Comparison of ENCODE assay signal across 9 cellular contexts in genomic region chr19:19615086-19615485, GRCh38. TPM values are rescaled to one million over a fixed set of nuclear protein-coding genes. Genes with fewer than 3 reads are reported as not detected.
DNase-seq lines count a peak whose midpoint lies in the region; ATAC-seq and TF ChIP-seq lines count a peak whose summit lies in the region.
"Had no signal": no experiment of that assay in that cellular context is flagged by ENCODE, and none has a peak within 500 bp of the region (broad histone marks: within the 10 kb centered on the region; RNA-seq: fewer than 3 reads in every experiment).

No MANE protein-coding gene starts in this region.

- peaks cover 11% of the 10 kb centered on the region for H3K36me3 Mint-ChIP-seq in activated CD4-positive, alpha-beta T cell treated with anti-CD3 and anti-CD28 coated beads for 36 hours (ENCODE audit: low read depth)
- H3K36me3 Mint-ChIP-seq in activated naive CD8-positive, alpha-beta T cell: peaks cover 7% of the 10 kb centered on the region
- H3K36me3 Mint-ChIP-seq in neural crest cell (ENCODE audit: low read depth): no peaks in the 10 kb centered on the region

- POLR2A ChIA-PET in activated CD4-positive, alpha-beta T cell treated with anti-CD3 and anti-CD28 coated beads for 36 hours (lab: Charles Lee): interaction anchor here (0.6 to 1.0 kb wide), 3 partner anchors 9 to 936 kb away, joined by 3 to 8 read pairs (median 3); no protein-coding TSS in a partner anchor

- TF ChIP-seq CTCF in NB4 (IDR thresholded peaks at IDR 0.05; ENCODE audit: low read depth, low read length) (no peak), neural crest cell (conservative IDR thresholded peaks at IDR 0.05) (no peak)

- H3K4me3 Mint-ChIP-seq in activated CD4-positive, alpha-beta T cell treated with anti-CD3 and anti-CD28 coated beads for 36 hours: peak overlapping the region; percentile 22
- peak overlapping the region; percentile 60 for H3K4me3 Mint-ChIP-seq in activated naive CD8-positive, alpha-beta T cell
- H3K4me3 Mint-ChIP-seq in neural crest cell: peak overlapping the region; percentile 24

- H3K27me3 Mint-ChIP-seq in activated CD4-positive, alpha-beta T cell treated with anti-CD3 and anti-CD28 coated beads for 36 hours: no peaks in the 10 kb centered on the region
- no peaks in the 10 kb centered on the region for H3K27me3 Mint-ChIP-seq in activated naive CD8-positive, alpha-beta T cell
- H3K27me3 Mint-ChIP-seq in neural crest cell (ENCODE audit: low read depth): peaks cover 6% of the 10 kb centered on the region

- TF ChIP-seq POLR2A in NB4 (IDR thresholded peaks at IDR 0.05; ENCODE audit: extremely low read depth, insufficient read length): no peak

- intact Hi-C loops in activated CD4-positive, alpha-beta T cell treated with anti-CD3 and anti-CD28 coated beads for 36 hours (cut with DNase I, micrococcal nuclease): no loop called here

- peak; percentile 56 for ATAC-seq in activated CD4-positive, alpha-beta T cell treated with anti-CD3 and anti-CD28 coated beads for 36 hours

- no peak overlapping the region for H3K27ac ChIP-seq in caudate nucleus (ENCODE audit: low read depth, low read length)
- H3K27ac ChIP-seq: SK-N-MC had no signal

- CTCF ChIA-PET in activated CD4-positive, alpha-beta T cell treated with anti-CD3 and anti-CD28 coated beads for 36 hours (lab: Charles Lee): interaction anchor here (2.0 to 2.4 kb wide), 2 partner anchors 10 to 13 kb away, joined by 6 to 7 read pairs; no protein-coding TSS in a partner anchor

- DNase-seq in activated CD4-positive, alpha-beta T cell treated with anti-CD3 and anti-CD28 coated beads for 36 hours: peak; percentile 70
- DNase-seq in activated CD4-positive, alpha-beta T cell treated with anti-CD3 and anti-CD28 coated beads for 1 hour: no peak
- peak; percentile 37 for DNase-seq in NB4 (ENCODE audit: low read depth)
- DNase-seq in neural crest cell (ENCODE audit: low read depth, low spot score): no peak
- no peak for DNase-seq in NCI-H1694 (lab: John Stamatoyannopoulos, UW)
- no peak for DNase-seq in caudate nucleus (lab: John Stamatoyannopoulos, UW)
- DNase-seq in NCI-H1105 treated with DMSO at 0.1 percent for 48 hours (lab: John Stamatoyannopoulos, UW): no peak

- H3K9me3 Mint-ChIP-seq in activated CD4-positive, alpha-beta T cell treated with anti-CD3 and anti-CD28 coated beads for 36 hours (ENCODE audit: low read depth): no peaks in the 10 kb centered on the region
- H3K9me3 Mint-ChIP-seq in activated naive CD8-positive, alpha-beta T cell (ENCODE audit: low read depth): no peaks in the 10 kb centered on the region
- H3K9me3 Mint-ChIP-seq in neural crest cell: no peaks in the 10 kb centered on the region

- peak overlapping the region; percentile 87 for H3K27ac Mint-ChIP-seq in activated CD4-positive, alpha-beta T cell treated with anti-CD3 and anti-CD28 coated beads for 36 hours
- H3K27ac Mint-ChIP-seq in activated naive CD8-positive, alpha-beta T cell: peak overlapping the region; percentile 79
- H3K27ac Mint-ChIP-seq in neural crest cell (ENCODE audit: unreplicated experiment): no peak overlapping the region

- peaks cover 59% of the 10 kb centered on the region for H3K4me1 Mint-ChIP-seq in activated CD4-positive, alpha-beta T cell treated with anti-CD3 and anti-CD28 coated beads for 36 hours
- H3K4me1 Mint-ChIP-seq in activated naive CD8-positive, alpha-beta T cell (ENCODE audit: low read depth): peaks cover 53% of the 10 kb centered on the region
- peaks cover 24% of the 10 kb centered on the region for H3K4me1 Mint-ChIP-seq in neural crest cell

- no peak overlapping the region for H3K4me3 ChIP-seq in NB4 (ENCODE audit: low read depth, low read length)
- H3K4me3 ChIP-seq: SK-N-MC had no signal

RNA-seq across cellular contexts. Expression of gene PBX4, which starts 3.4 kb away (rescaled TPM):
- 10 to 100 TPM; 19.4 to 21.2 TPM for total RNA-seq in activated CD4-positive, alpha-beta T cell treated with anti-CD3 and anti-CD28 coated beads for 36 hours
- total RNA-seq in neural crest cell: 7.5 and 7.7 TPM in 2 replicates

RNA-seq across cellular contexts. Expression of gene LPAR2, which starts 12.9 kb away (rescaled TPM):
- total RNA-seq in activated CD4-positive, alpha-beta T cell treated with anti-CD3 and anti-CD28 coated beads for 36 hours: 10 to 100 TPM; 21.6 to 33.2 TPM
- 115 and 116 TPM in 2 replicates for total RNA-seq in neural crest cell

RNA-seq across cellular contexts. Expression of gene GMIP, which starts 28.4 kb away (rescaled TPM):
- total RNA-seq in activated CD4-positive, alpha-beta T cell treated with anti-CD3 and anti-CD28 coated beads for 36 hours: 10 to 100 TPM; 54.9 to 56.6 TPM
- total RNA-seq in neural crest cell: 20.6 and 25.1 TPM in 2 replicates

RNA-seq across cellular contexts. Expression of gene ATP13A1, which starts 48.4 kb away (rescaled TPM):
- total RNA-seq in activated CD4-positive, alpha-beta T cell treated with anti-CD3 and anti-CD28 coated beads for 36 hours: 10 to 100 TPM; 61.8 to 71.2 TPM
- 75.1 and 81.0 TPM in 2 replicates for total RNA-seq in neural crest cell

RNA-seq across cellular contexts. Expression of gene ZNF101, which starts 53.6 kb away (rescaled TPM):
- 10 to 100 TPM; 63.9 to 70.8 TPM for total RNA-seq in activated CD4-positive, alpha-beta T cell treated with anti-CD3 and anti-CD28 coated beads for 36 hours
- 16.2 and 18.2 TPM in 2 replicates for total RNA-seq in neural crest cell

Comparison
In these comparisons a context has a peak if more than half of its experiments do, and no peak if none do; other contexts are left out.
1. DNase-seq: peak in activated CD4-positive, alpha-beta T cell treated with anti-CD3 and anti-CD28 coated beads for 36 hours (single experiment) and NB4 (single experiment); none in activated CD4-positive, alpha-beta T cell treated with anti-CD3 and anti-CD28 coated beads for 1 hour (single experiment), neural crest cell (single experiment), NCI-H1694 (single experiment), caudate nucleus (0 of 61) and NCI-H1105 treated with DMSO at 0.1 percent for 48 hours (single experiment).
2. Peak in every context shown above with its lines, with median percentiles within 50 percentile points of each other: H3K4me3 Mint-ChIP-seq.